ENCODE assay signal across 1 cellular context in the genomic region with DNA sequence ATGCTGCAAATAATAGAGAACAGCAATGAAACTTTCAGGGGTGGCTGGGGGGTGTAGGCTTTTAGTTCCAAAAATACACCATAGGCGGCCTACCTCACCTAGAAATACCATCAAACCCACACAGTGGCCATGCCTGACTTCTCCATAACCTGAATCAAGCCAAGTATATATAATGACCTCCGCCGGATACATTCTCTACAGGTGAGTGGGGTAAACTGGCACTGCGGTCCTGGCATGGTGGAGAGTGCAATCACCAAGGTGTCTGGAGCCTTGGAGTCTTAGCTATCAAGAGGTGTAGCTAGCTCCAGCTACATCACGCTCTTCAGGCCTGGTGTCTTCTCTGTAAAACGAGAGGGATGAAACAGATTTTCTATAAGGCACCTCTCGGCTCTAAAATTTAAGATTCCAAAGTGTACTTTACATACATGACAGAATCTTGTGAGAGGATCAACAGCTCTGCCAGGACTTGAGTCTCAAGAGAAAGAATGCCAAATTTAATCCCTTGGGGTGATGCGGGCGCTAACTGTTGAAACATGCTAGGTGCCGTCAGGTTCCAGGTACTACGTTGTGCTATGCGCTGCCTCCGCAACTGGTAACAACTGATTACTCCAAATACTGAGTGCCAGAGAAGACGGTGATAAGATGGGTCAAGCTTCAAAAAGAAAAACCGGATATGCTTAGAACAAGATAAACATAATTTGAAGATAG.
TF ChIP-seq lines count a peak whose summit lies in the region.

No MANE protein-coding gene starts in this region.

TF ChIP-seq in A549, 52 proteins besides CTCF, POLR2A, EP300 and RAD21:
- TF ChIP-seq HEYL (CRISPR knock-in tag; IDR thresholded peaks at IDR 0.05) (no peak), NR3C1 (IDR thresholded peaks at IDR 0.05) (no peak), HOXB5 (CRISPR knock-in tag; IDR thresholded peaks at IDR 0.05) (no peak), FOSL2 (IDR thresholded peaks at IDR 0.05) (no peak), FOSL2 (CRISPR knock-in tag; IDR thresholded peaks at IDR 0.05) (no peak), CHD4 (IDR thresholded peaks at IDR 0.05; ENCODE audit: borderline replicate concordance) (no peak), MAZ (IDR thresholded peaks at IDR 0.05; ENCODE audit: borderline replicate concordance, low read depth, low read length) (no peak), ZSCAN20 (CRISPR knock-in tag; IDR thresholded peaks at IDR 0.05) (no peak), KDM1A (IDR thresholded peaks at IDR 0.05; ENCODE audit: low read depth) (no peak), TP53 (CRISPR knock-in tag; IDR thresholded peaks at IDR 0.05) (no peak), CEBPB (IDR thresholded peaks at IDR 0.05) (no peak), CBX8 (IDR thresholded peaks at IDR 0.05) (no peak), ZFP36 (IDR thresholded peaks at IDR 0.05; ENCODE audit: borderline replicate concordance, partially characterized antibody) (no peak), NPAS2 (CRISPR knock-in tag; IDR thresholded peaks at IDR 0.05; ENCODE audit: borderline replicate concordance) (no peak), BHLHE40 (IDR thresholded peaks at IDR 0.05; ENCODE audit: low read depth, low read length) (no peak), KDM5A (IDR thresholded peaks at IDR 0.05) (no peak), ZC3H11A (IDR thresholded peaks at IDR 0.05) (no peak)
- TF ChIP-seq, protein P1, sequence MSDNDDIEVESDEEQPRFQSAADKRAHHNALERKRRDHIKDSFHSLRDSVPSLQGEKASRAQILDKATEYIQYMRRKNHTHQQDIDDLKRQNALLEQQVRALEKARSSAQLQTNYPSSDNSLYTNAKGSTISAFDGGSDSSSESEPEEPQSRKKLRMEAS (IDR thresholded peaks at IDR 0.05): no peak
- TF ChIP-seq, protein P2, sequence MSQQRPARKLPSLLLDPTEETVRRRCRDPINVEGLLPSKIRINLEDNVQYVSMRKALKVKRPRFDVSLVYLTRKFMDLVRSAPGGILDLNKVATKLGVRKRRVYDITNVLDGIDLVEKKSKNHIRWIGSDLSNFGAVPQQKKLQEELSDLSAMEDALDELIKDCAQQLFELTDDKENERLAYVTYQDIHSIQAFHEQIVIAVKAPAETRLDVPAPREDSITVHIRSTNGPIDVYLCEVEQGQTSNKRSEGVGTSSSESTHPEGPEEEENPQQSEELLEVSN (IDR thresholded peaks at IDR 0.05; ENCODE audit: borderline replicate concordance, low read depth): no peak
- TF ChIP-seq, protein P3, sequence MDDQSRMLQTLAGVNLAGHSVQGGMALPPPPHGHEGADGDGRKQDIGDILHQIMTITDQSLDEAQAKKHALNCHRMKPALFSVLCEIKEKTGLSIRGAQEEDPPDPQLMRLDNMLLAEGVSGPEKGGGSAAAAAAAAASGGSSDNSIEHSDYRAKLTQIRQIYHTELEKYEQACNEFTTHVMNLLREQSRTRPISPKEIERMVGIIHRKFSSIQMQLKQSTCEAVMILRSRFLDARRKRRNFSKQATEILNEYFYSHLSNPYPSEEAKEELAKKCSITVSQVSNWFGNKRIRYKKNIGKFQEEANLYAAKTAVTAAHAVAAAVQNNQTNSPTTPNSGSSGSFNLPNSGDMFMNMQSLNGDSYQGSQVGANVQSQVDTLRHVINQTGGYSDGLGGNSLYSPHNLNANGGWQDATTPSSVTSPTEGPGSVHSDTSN (IDR thresholded peaks at IDR 0.05): no peak
TF ChIP-seq in A549: peak in this region for 0.
